Comparison of ENCODE assay signal across 13 cellular contexts in genomic region chr16:2846511-2847310, GRCh38. TPM values are rescaled to one million over a fixed set of nuclear protein-coding genes. Genes with fewer than 3 reads are reported as not detected.
DNase-seq lines count a peak whose midpoint lies in the region; ATAC-seq, FAIRE-seq and TF ChIP-seq lines count a peak whose summit lies in the region.
"Had no signal": no experiment of that assay in that cellular context is flagged by ENCODE, and none has a peak within 500 bp of the region (broad histone marks: within the 10 kb centered on the region; RNA-seq: fewer than 3 reads in every experiment).

No MANE protein-coding gene starts in this region.

- peak; percentile 31 for ATAC-seq in activated naive CD8-positive, alpha-beta T cell treated with anti-CD3 and anti-CD28 coated beads, Interleukin-2, amount 10 ng/mL, durations not matched to agents 7 days and 5 days (ENCODE audit: low read depth)
- ATAC-seq in right lobe of liver (no peak), GM21515 (IDR thresholded peaks at IDR 0.05; ENCODE audit: unreplicated experiment) (no peak), omental fat pad (ENCODE audit: low FRiP score) (no peak)

- H3K27me3 ChIP-seq in AG04450 (ENCODE audit: control insufficient read depth, insufficient read depth, low read length) (peaks cover 6% of the 10 kb centered on the region), right lobe of liver (no peaks in the 10 kb centered on the region)

- CTCF ChIA-PET in AG04450 (lab: Charles Lee), result no interaction called here

- H3K36me3 ChIP-seq in right lobe of liver, result no peaks in the 10 kb centered on the region

- TF ChIP-seq POLR2A in H54 (IDR thresholded peaks at IDR 0.05; ENCODE audit: low read depth, low read length) (no peak), right lobe of liver (IDR thresholded peaks at IDR 0.05) (no peak)

- FAIRE-seq in H54 (lab: Jason Lieb, UNC), result peak; percentile 69

- DNase-seq in AG04450 (ENCODE audit: low read depth, low spot score) (peak; percentile 60), H54 (ENCODE audit: insufficient read length, low spot score) (peak; percentile 69), immature natural killer cell (peak in 2 of 3 donors; percentile 23 to 34), right lobe of liver (no peak), omental fat pad (ENCODE audit: low spot score) (no peak), amygdala (lab: John Stamatoyannopoulos, UW) (no peak)
- no peak for DNase-seq in activated naive CD8-positive, alpha-beta T cell treated with anti-CD3 and anti-CD28 coated beads, Interleukin-2, amount 10 ng/mL, durations not matched to agents 7 days and 5 days
- DNase-seq: activated effector memory CD4-positive, alpha-beta T cell treated with Interleukin-2 at 50 U/mL for 16 hours; NCI-H774 had no signal

- H3K4me3 Mint-ChIP-seq in activated naive CD8-positive, alpha-beta T cell treated with anti-CD3 and anti-CD28 coated beads, Interleukin-2, amount 10 ng/mL, durations not matched to agents 7 days and 5 days, result no peak overlapping the region
- H3K4me3 Mint-ChIP-seq in immature natural killer cell, result peak overlapping the region in 4 of 5 donors; percentile 7 to 51 (median 17)

- 49% methylated on average over 3 of the region's 3 CpGs for WGBS in right lobe of liver (ENCODE audit: insufficient coverage, low coverage, low lambda C conversion rate, missing lambda C conversion rate)

- peak overlapping the region; percentile 84 for H3K27ac ChIP-seq in AG04450 (ENCODE audit: low read depth, low read length)
- H3K27ac ChIP-seq in right lobe of liver, result no peak overlapping the region
- H3K27ac ChIP-seq: C4-2B had no signal

- H3K9me3 Mint-ChIP-seq in activated naive CD8-positive, alpha-beta T cell treated with anti-CD3 and anti-CD28 coated beads, Interleukin-2, amount 10 ng/mL, durations not matched to agents 7 days and 5 days, result no peaks in the 10 kb centered on the region
- peaks cover 0 to 3% (median 0%) of the 10 kb centered on the region in 6 donors for H3K9me3 Mint-ChIP-seq in immature natural killer cell

- no peaks in the 10 kb centered on the region for H3K4me1 ChIP-seq in right lobe of liver

- peaks cover 9% of the 10 kb centered on the region for H3K27me3 Mint-ChIP-seq in activated naive CD8-positive, alpha-beta T cell treated with anti-CD3 and anti-CD28 coated beads, Interleukin-2, amount 10 ng/mL, durations not matched to agents 7 days and 5 days
- H3K27me3 Mint-ChIP-seq in immature natural killer cell (ENCODE audit: low read depth in 3 of 3), result peaks cover 4 to 15% (median 10%) of the 10 kb centered on the region in 3 donors

- intact Hi-C loops in right lobe of liver (cut with DNase I), result no loop called here

- TF ChIP-seq CTCF in AG04450 (IDR thresholded peaks at IDR 0.05; ENCODE audit: low read depth, low read length) (no peak), right lobe of liver (IDR thresholded peaks at IDR 0.05) (no peak), omental fat pad (IDR thresholded peaks at IDR 0.05) (no peak)

- H3K4me1 Mint-ChIP-seq in activated naive CD8-positive, alpha-beta T cell treated with anti-CD3 and anti-CD28 coated beads, Interleukin-2, amount 10 ng/mL, durations not matched to agents 7 days and 5 days, result peaks cover 30% of the 10 kb centered on the region
- peaks cover 54 to 57% of the 10 kb centered on the region in 2 donors for H3K4me1 Mint-ChIP-seq in immature natural killer cell

- H3K4me3 ChIP-seq in AG04450 (ENCODE audit: low read depth, low read length) (no peak overlapping the region), right lobe of liver (no peak overlapping the region)

- peak overlapping the region; percentile 14 for H3K27ac Mint-ChIP-seq in activated naive CD8-positive, alpha-beta T cell treated with anti-CD3 and anti-CD28 coated beads, Interleukin-2, amount 10 ng/mL, durations not matched to agents 7 days and 5 days
- peak overlapping the region; percentile 71 to 99 (median 88) for H3K27ac Mint-ChIP-seq in immature natural killer cell

- peaks cover 10% of the 10 kb centered on the region; the same call in 1 of the 2 replicates for H3K9me3 ChIP-seq in AG04450 (ENCODE audit: control insufficient read depth, insufficient read depth, low read length)
- no peaks in the 10 kb centered on the region for H3K9me3 ChIP-seq in right lobe of liver

- H3K36me3 Mint-ChIP-seq in activated naive CD8-positive, alpha-beta T cell treated with anti-CD3 and anti-CD28 coated beads, Interleukin-2, amount 10 ng/mL, durations not matched to agents 7 days and 5 days, result no peaks in the 10 kb centered on the region
- no peaks in the 10 kb centered on the region for H3K36me3 Mint-ChIP-seq in immature natural killer cell

- POLR2A ChIA-PET in AG04450 (lab: Yijun Ruan, JAX), result no interaction called here
- POLR2A ChIA-PET in activated naive CD8-positive, alpha-beta T cell treated with anti-CD3 and anti-CD28 coated beads, Interleukin-2, amount 10 ng/mL, durations not matched to agents 7 days and 5 days (lab: Charles Lee), result no interaction called here

RNA-seq across cellular contexts. Expression of gene PRSS22, which starts 11.3 kb away (rescaled TPM):
- polyA plus RNA-seq in AG04450 (2011; rRNA removed) (0.11 and 0.17 TPM in 2 replicates), immature natural killer cell (under 1 TPM in 2 of 3 donors, not detected in 1; 0.23 to 0.40 TPM)
- polyA minus RNA-seq in AG04450 (2011; rRNA and poly(A)+ RNA removed), result not detected in 2 replicates
- not detected for total RNA-seq in activated naive CD8-positive, alpha-beta T cell treated with anti-CD3 and anti-CD28 coated beads, Interleukin-2, amount 10 ng/mL, durations not matched to agents 7 days and 5 days
- total RNA-seq in right lobe of liver (1 to 10 TPM in 2 of 6 experiments, under 1 TPM in 3, not detected in 1; 0.18 to 2.1 (median 0.84) TPM), omental fat pad (not detected)
- total RNA-seq: lung microvascular endothelial cell had no signal

RNA-seq across cellular contexts. Expression of gene ZG16B, which starts 16.6 kb away (rescaled TPM):
- polyA plus RNA-seq in AG04450 (2011; rRNA removed) (0.40 and 0.48 TPM in 2 replicates), immature natural killer cell (1 to 10 TPM; 1.2 to 3.9 (median 1.5) TPM)
- polyA minus RNA-seq in AG04450 (2011; rRNA and poly(A)+ RNA removed), result not detected in 2 replicates
- 1 to 10 TPM; 6.7 to 8.1 TPM for total RNA-seq in activated naive CD8-positive, alpha-beta T cell treated with anti-CD3 and anti-CD28 coated beads, Interleukin-2, amount 10 ng/mL, durations not matched to agents 7 days and 5 days
- total RNA-seq in right lobe of liver (1 to 10 TPM in 1 of 6 experiments, under 1 TPM in 3, not detected in 2; 0.24 to 1.6 (median 0.50) TPM), omental fat pad (1 to 10 TPM in 1 of 4 donors, not detected in 3; 1.0 TPM)
- total RNA-seq: lung microvascular endothelial cell had no signal

RNA-seq across cellular contexts. Expression of gene PRSS21, which starts 29.7 kb away (rescaled TPM):
- polyA plus RNA-seq in AG04450 (2011; rRNA removed), result 0.17 and 0.47 TPM in 2 replicates
- polyA minus RNA-seq in AG04450 (2011; rRNA and poly(A)+ RNA removed), result not detected in 2 replicates
- total RNA-seq in activated naive CD8-positive, alpha-beta T cell treated with anti-CD3 and anti-CD28 coated beads, Interleukin-2, amount 10 ng/mL, durations not matched to agents 7 days and 5 days, result 1 to 10 TPM; 5.6 to 6.9 TPM
- polyA plus RNA-seq in immature natural killer cell, result 10 to 100 TPM in 1 of 3 donors, 1 to 10 TPM in 2; 3.1 to 11.0 (median 6.8) TPM
- not detected for total RNA-seq in right lobe of liver
- total RNA-seq in omental fat pad, result 1 to 10 TPM in 1 of 4 donors, under 1 TPM in 1, not detected in 2; 0.65 to 1.0 TPM

RNA-seq across cellular contexts. Expression of gene FLYWCH2, which starts 36.3 kb away (rescaled TPM):
- polyA plus RNA-seq in AG04450 (2011; rRNA removed) (22.4 and 37.5 TPM in 2 replicates), immature natural killer cell (10 to 100 TPM; 15.9 to 24.5 (median 18.3) TPM)
- 5.9 and 8.5 TPM in 2 replicates for polyA minus RNA-seq in AG04450 (2011; rRNA and poly(A)+ RNA removed)
- total RNA-seq in activated naive CD8-positive, alpha-beta T cell treated with anti-CD3 and anti-CD28 coated beads, Interleukin-2, amount 10 ng/mL, durations not matched to agents 7 days and 5 days, result 10 to 100 TPM; 21.0 to 21.2 TPM
- total RNA-seq in right lobe of liver (10 to 100 TPM in 2 of 6 experiments, 1 to 10 TPM in 4; 3.6 to 18.9 (median 5.6) TPM), omental fat pad (10 to 100 TPM; 22.1 to 78.7 (median 37.3) TPM)

RNA-seq across cellular contexts. Expression of gene PRSS41, which starts 48.4 kb away (rescaled TPM):
- polyA plus RNA-seq in AG04450 (2011; rRNA removed) (not detected in 2 replicates), immature natural killer cell (not detected)
- polyA minus RNA-seq in AG04450 (2011; rRNA and poly(A)+ RNA removed), result not detected in 2 replicates
- total RNA-seq in activated naive CD8-positive, alpha-beta T cell treated with anti-CD3 and anti-CD28 coated beads, Interleukin-2, amount 10 ng/mL, durations not matched to agents 7 days and 5 days, result not detected
- total RNA-seq in right lobe of liver (not detected), omental fat pad (not detected)
- total RNA-seq: lung microvascular endothelial cell had no signal
- polyA plus RNA-seq: esophagus had no signal

Comparison
In these comparisons a context has a peak if more than half of its experiments do, and no peak if none do; other contexts are left out.
1. DNase-seq: peak in AG04450 (single experiment), H54 (single experiment) and immature natural killer cell (2 of 3); none in activated naive CD8-positive, alpha-beta T cell treated with anti-CD3 and anti-CD28 coated beads, Interleukin-2, amount 10 ng/mL, durations not matched to agents 7 days and 5 days (single experiment), right lobe of liver (0 of 3), omental fat pad (single experiment) and amygdala (0 of 56).